18 cellular contexts compared by ENCODE assay signal in the genomic region with DNA sequence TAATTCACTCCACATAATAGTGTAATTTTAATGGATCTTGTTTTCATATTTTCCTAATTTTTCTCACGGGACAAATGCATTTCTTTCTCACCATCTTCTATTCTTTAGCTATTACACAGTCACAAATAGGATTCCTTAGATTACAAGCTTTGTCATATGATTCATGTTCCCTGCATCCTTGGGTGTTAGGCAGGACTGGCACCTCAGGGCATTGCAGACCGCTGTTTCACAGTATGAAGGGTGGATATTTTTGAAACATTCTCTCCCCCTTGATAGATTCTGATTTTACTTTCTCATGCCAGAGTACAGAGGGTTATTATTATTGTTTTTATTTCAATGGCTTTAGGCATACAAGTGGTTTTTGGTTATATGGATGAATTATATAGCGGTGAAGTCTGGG.
A peak's percentile ranks its signal among the peaks of the same experiment; 100 is the strongest.
DNase-seq lines count a peak whose midpoint lies in the region; ATAC-seq and TF ChIP-seq lines count a peak whose summit lies in the region.
"Had no signal": no experiment of that assay in that cellular context is flagged by ENCODE, and none has a peak within 500 bp of the region (broad histone marks: within the 10 kb centered on the region; RNA-seq: fewer than 3 reads in every experiment).

No MANE protein-coding gene starts in this region.

- H3K4me1 ChIP-seq in right atrium auricular region (no peaks in the 10 kb centered on the region), osteoblast (ENCODE audit: insufficient read depth, low read length) (no peaks in the 10 kb centered on the region)
- H3K4me1 ChIP-seq: BLaER1, Caco-2 had no signal

- no peaks in the 10 kb centered on the region for H4K20me1 ChIP-seq in osteoblast (ENCODE audit: insufficient read depth, low read length)
- H4K20me1 ChIP-seq: BLaER1 had no signal

- H3K4me3 ChIP-seq in right atrium auricular region: no peak overlapping the region
- no peak overlapping the region for H3K4me3 ChIP-seq in osteoblast (ENCODE audit: insufficient read depth, low read length)
- H3K4me3 ChIP-seq: BLaER1, GM23338 had no signal

- H3K9me3 ChIP-seq in right atrium auricular region: peaks cover 0 to 7% of the 10 kb centered on the region in 2 donors
- no peaks in the 10 kb centered on the region for H3K9me3 ChIP-seq in osteoblast (ENCODE audit: low read depth, low read length)
- H3K9me3 ChIP-seq: BLaER1, Caco-2 had no signal

- no peak for TF ChIP-seq CTCF in right atrium auricular region (IDR thresholded peaks at IDR 0.05)
- no peak for TF ChIP-seq CTCF in osteoblast (IDR thresholded peaks at IDR 0.05; ENCODE audit: extremely low read depth, low read depth, low read length)

- H3K27me3 ChIP-seq in right atrium auricular region (no peaks in the 10 kb centered on the region), osteoblast (ENCODE audit: insufficient read depth, low read length) (no peaks in the 10 kb centered on the region)
- H3K27me3 ChIP-seq: BLaER1 had no signal

- H3K27ac ChIP-seq in right atrium auricular region (no peak overlapping the region), osteoblast (ENCODE audit: low read depth, low read length) (no peak overlapping the region)
- H3K27ac ChIP-seq: 22Rv1, BLaER1, C4-2B had no signal

- intact Hi-C loops in left ventricle myocardium superior (cut with micrococcal nuclease): no loop called here

- H2AFZ ChIP-seq in osteoblast (ENCODE audit: low read length): no peak overlapping the region
- H2AFZ ChIP-seq: GM23338 had no signal

- no peaks in the 10 kb centered on the region for H3K36me3 ChIP-seq in right atrium auricular region
- no peaks in the 10 kb centered on the region for H3K36me3 ChIP-seq in osteoblast (ENCODE audit: insufficient read depth, low read length)
- H3K36me3 ChIP-seq: BLaER1 had no signal

- ATAC-seq in left ventricle myocardium superior: peak; percentile 33
- ATAC-seq in GM21515 (IDR thresholded peaks at IDR 0.05; ENCODE audit: unreplicated experiment): no peak
- ATAC-seq: CD8-positive, alpha-beta T cell; GM23338; HCT116 had no signal

- DNase-seq in left ventricle myocardium superior: no peak
- DNase-seq in right atrium auricular region (ENCODE audit: low spot score): no peak
- DNase-seq in amniotic epithelial cell (ENCODE audit: low read depth): peak; percentile 24
- peak; percentile 90 for DNase-seq in foreskin melanocyte
- DNase-seq in osteoblast (ENCODE audit: insufficient read length, low spot score, missing footprints): no peak
- DNase-seq in central memory CD4-positive, alpha-beta T cell: no peak
- DNase-seq: Caco-2; CD4-positive, CD25-positive, alpha-beta regulatory T cell; CD8-positive, alpha-beta T cell; DMS153; DND-41; H9 had no signal

- H3K4me2 ChIP-seq in osteoblast (ENCODE audit: insufficient read depth, low read length): no peak overlapping the region
- H3K4me2 ChIP-seq: BLaER1, GM23338 had no signal

- no peaks in the 10 kb centered on the region for H3K79me2 ChIP-seq in osteoblast (ENCODE audit: insufficient read depth, low read length)

Comparison
In these comparisons a context has a peak if more than half of its experiments do, and no peak if none do; other contexts are left out.
1. DNase-seq: peak in amniotic epithelial cell (single experiment) and foreskin melanocyte (single experiment); none in left ventricle myocardium superior (single experiment), right atrium auricular region (single experiment), osteoblast (single experiment) and central memory CD4-positive, alpha-beta T cell (single experiment).